ENCODE assay signal across 16 cellular contexts in genomic region chr10:128481152-128481551, GRCh38.
"Had no signal": no experiment of that assay in that cellular context is flagged by ENCODE, and none has a peak within 500 bp of the region (broad histone marks: within the 10 kb centered on the region; RNA-seq: fewer than 3 reads in every experiment).

No MANE protein-coding gene starts in this region.

- H3K36me3 Mint-ChIP-seq: memory B cell; natural killer cell treated with Interleukin-12 subunit alpha and Interleukin-12 subunit beta and Interleukin-15 and Interleukin-18, amount 100 ng/mL, for 72 hours; type B pancreatic cell had no signal

- ATAC-seq: activated CD4-positive, alpha-beta T cell treated with anti-CD3 and anti-CD28 coated beads for 36 hours; activated T-cell treated with anti-CD3 and anti-CD28 coated beads, Interleukin-2, amount 50 U/mL, for 72 hours; gastrocnemius medialis; heart right ventricle; left lung; natural killer cell treated with Interleukin-12 subunit alpha and Interleukin-12 subunit beta and Interleukin-15 and Interleukin-18, amount 100 ng/mL, for 72 hours; psoas muscle had no signal

- DNase-seq: activated CD4-positive, alpha-beta memory T cell treated with anti-CD3 and anti-CD28 coated beads, Interleukin-2, amount 10 ng/mL, durations not matched to agents 7 days and 5 days; activated CD4-positive, alpha-beta T cell treated with anti-CD3 and anti-CD28 coated beads for 36 hours; activated T-cell treated with anti-CD3 and anti-CD28 coated beads, Interleukin-2, amount 50 U/mL, for 72 hours; colonic mucosa; gastrocnemius medialis; heart right ventricle; left lung; occipital lobe; psoas muscle; sigmoid colon; stimulated activated CD4-positive, alpha-beta T cell treated with anti-CD3 and anti-CD28 coated beads, Interleukin-2, amount 100 ng/mL, for 24 hours; stimulated activated naive CD4-positive, alpha-beta T cell; substantia nigra had no signal

- H3K9me3 Mint-ChIP-seq: activated CD4-positive, alpha-beta memory T cell treated with anti-CD3 and anti-CD28 coated beads, Interleukin-2, amount 10 ng/mL, durations not matched to agents 7 days and 5 days; activated T-cell treated with anti-CD3 and anti-CD28 coated beads, Interleukin-2, amount 50 U/mL, for 72 hours; memory B cell; natural killer cell treated with Interleukin-12 subunit alpha and Interleukin-12 subunit beta and Interleukin-15 and Interleukin-18, amount 100 ng/mL, for 72 hours; type B pancreatic cell had no signal

- H3K27me3 Mint-ChIP-seq: activated CD4-positive, alpha-beta memory T cell treated with anti-CD3 and anti-CD28 coated beads, Interleukin-2, amount 10 ng/mL, durations not matched to agents 7 days and 5 days; activated CD4-positive, alpha-beta T cell treated with anti-CD3 and anti-CD28 coated beads for 36 hours; natural killer cell treated with Interleukin-12 subunit alpha and Interleukin-12 subunit beta and Interleukin-15 and Interleukin-18, amount 100 ng/mL, for 72 hours had no signal

- H3K4me1 Mint-ChIP-seq: activated CD4-positive, alpha-beta memory T cell treated with anti-CD3 and anti-CD28 coated beads, Interleukin-2, amount 10 ng/mL, durations not matched to agents 7 days and 5 days; activated CD4-positive, alpha-beta T cell treated with anti-CD3 and anti-CD28 coated beads for 36 hours; memory B cell had no signal

- H3K4me3 Mint-ChIP-seq: activated CD4-positive, alpha-beta memory T cell treated with anti-CD3 and anti-CD28 coated beads, Interleukin-2, amount 10 ng/mL, durations not matched to agents 7 days and 5 days; activated CD4-positive, alpha-beta T cell treated with anti-CD3 and anti-CD28 coated beads for 36 hours; activated T-cell treated with anti-CD3 and anti-CD28 coated beads, Interleukin-2, amount 50 U/mL, for 72 hours; memory B cell; natural killer cell treated with Interleukin-12 subunit alpha and Interleukin-12 subunit beta and Interleukin-15 and Interleukin-18, amount 100 ng/mL, for 72 hours; type B pancreatic cell had no signal

- H3K27ac Mint-ChIP-seq: activated CD4-positive, alpha-beta memory T cell treated with anti-CD3 and anti-CD28 coated beads, Interleukin-2, amount 10 ng/mL, durations not matched to agents 7 days and 5 days; activated CD4-positive, alpha-beta T cell treated with anti-CD3 and anti-CD28 coated beads for 36 hours; activated T-cell treated with anti-CD3 and anti-CD28 coated beads, Interleukin-2, amount 50 U/mL, for 72 hours; memory B cell; natural killer cell treated with Interleukin-12 subunit alpha and Interleukin-12 subunit beta and Interleukin-15 and Interleukin-18, amount 100 ng/mL, for 72 hours; type B pancreatic cell had no signal
